25 cellular contexts compared by ENCODE assay signal in genomic region chr1:58670200-58670599, GRCh38. TPM values are rescaled to one million over a fixed set of nuclear protein-coding genes. Genes with fewer than 3 reads are reported as not detected.
DNase-seq lines count a peak whose midpoint lies in the region; ATAC-seq and TF ChIP-seq lines count a peak whose summit lies in the region.
"Had no signal": no experiment of that assay in that cellular context is flagged by ENCODE, and none has a peak within 500 bp of the region (broad histone marks: within the 10 kb centered on the region; RNA-seq: fewer than 3 reads in every experiment).

No MANE protein-coding gene starts in this region.

- intact Hi-C loops in PC-9 (cut with micrococcal nuclease; ENCODE audit: unreplicated experiment): no loop called here

- peaks cover 77 to 100% (median 99%) of the 10 kb centered on the region in 11 experiments for H3K36me3 ChIP-seq in BLaER1 treated with 17β-estradiol and CSF1 and Interleukin-3, amounts not matched to agents 10 nM and 100 nM
- peaks cover 55% of the 10 kb centered on the region for H3K36me3 ChIP-seq in PC-9 (ENCODE audit: low read depth)

- no peaks in the 10 kb centered on the region for H3K79me2 ChIP-seq in PC-9 (ENCODE audit: low read depth)

- no peaks in the 10 kb centered on the region for H3K9me3 Mint-ChIP-seq in central memory CD8-positive, alpha-beta T cell
- H3K9me3 Mint-ChIP-seq: brain; natural killer cell treated with Interleukin-12 subunit alpha and Interleukin-12 subunit beta and Interleukin-15 and Interleukin-18, amount 100 ng/mL, for 72 hours; T-helper 1 cell treated with Interleukin-12 subunit alpha and Interleukin-12 subunit beta and Interleukin-4 antibody, amounts not matched to agents 30 μg/mL and 1 μg/mL, for 36 hours had no signal

- H3K4me3 Mint-ChIP-seq in central memory CD8-positive, alpha-beta T cell: no peak overlapping the region
- H3K4me3 Mint-ChIP-seq: brain; natural killer cell treated with Interleukin-12 subunit alpha and Interleukin-12 subunit beta and Interleukin-15 and Interleukin-18, amount 100 ng/mL, for 72 hours; T-helper 1 cell treated with Interleukin-12 subunit alpha and Interleukin-12 subunit beta and Interleukin-4 antibody, amounts not matched to agents 30 μg/mL and 1 μg/mL, for 36 hours had no signal

- H3K27ac ChIP-seq in BLaER1 treated with 17β-estradiol and CSF1 and Interleukin-3, amounts not matched to agents 10 nM and 100 nM: peak overlapping the region in 6 of 11 experiments; percentile 25 to 81 (median 65); a peak in 10 of 22 replicates
- peak overlapping the region; percentile 23; the same call in 1 of the 2 replicates for H3K27ac ChIP-seq in PC-9
- H3K27ac ChIP-seq: SJSA1, tibial artery had no signal

- no peak overlapping the region for H3K4me3 ChIP-seq in BLaER1 treated with 17β-estradiol and CSF1 and Interleukin-3, amounts not matched to agents 10 nM and 100 nM
- H3K4me3 ChIP-seq in PC-9: no peak overlapping the region
- H3K4me3 ChIP-seq: MG63, mucosa of descending colon, SJSA1, tibial artery had no signal

- H2AFZ ChIP-seq in PC-9: no peak overlapping the region

- in situ Hi-C loops in KBM-7 (cut with MboI; ENCODE audit: low pct_unique_long_range_greater_than_20kb, low sequenced_read_pairs): no loop called here

- CTCF ChIA-PET in PC-9 (lab: Charles Lee): no interaction called here

- H3K4me1 ChIP-seq in BLaER1 treated with 17β-estradiol and CSF1 and Interleukin-3, amounts not matched to agents 10 nM and 100 nM: peaks cover 0 to 46% (median 0%) of the 10 kb centered on the region in 10 experiments; a peak in 7 of 20 replicates
- no peaks in the 10 kb centered on the region for H3K4me1 ChIP-seq in PC-9 (replicated peaks; ENCODE audit: insufficient read depth)
- H3K4me1 ChIP-seq: BE2C, Caco-2 had no signal

- no peaks in the 10 kb centered on the region for H3K4me1 Mint-ChIP-seq in central memory CD8-positive, alpha-beta T cell
- H3K4me1 Mint-ChIP-seq: brain had no signal

- H3K27me3 ChIP-seq in BLaER1 treated with 17β-estradiol and CSF1 and Interleukin-3, amounts not matched to agents 10 nM and 100 nM: no peaks in the 10 kb centered on the region
- no peaks in the 10 kb centered on the region for H3K27me3 ChIP-seq in PC-9 (ENCODE audit: insufficient read depth, low read depth)
- H3K27me3 ChIP-seq: BE2C, MG63, SJSA1, tibial artery had no signal

- peak overlapping the region; percentile 25 for H3K27ac Mint-ChIP-seq in central memory CD8-positive, alpha-beta T cell (ENCODE audit: low read depth)
- H3K27ac Mint-ChIP-seq: brain; T-helper 1 cell treated with Interleukin-12 subunit alpha and Interleukin-12 subunit beta and Interleukin-4 antibody, amounts not matched to agents 30 μg/mL and 1 μg/mL, for 36 hours had no signal

- POLR2A ChIA-PET in PC-9 (lab: Charles Lee; ENCODE audit: unreplicated experiment): interaction anchor here (0.7 kb wide), 2 partner anchors 13 to 473 kb away, joined by 3 to 5 read pairs; no protein-coding TSS in a partner anchor

- DNase-seq in KBM-7 (peak; percentile 35), PC-9 (no peak), islet precursor cell (no peak), NCI-H526 (lab: John Stamatoyannopoulos, UW) (no peak)
- no peak for DNase-seq in central memory CD8-positive, alpha-beta T cell (ENCODE audit: low spot score in 2 of 2)
- DNase-seq: activated CD8-positive, alpha-beta memory T cell treated with anti-CD3 and anti-CD28 coated beads for 24 hours; activated naive CD4-positive, alpha-beta T cell; activated T-cell treated with anti-CD3 and anti-CD28 coated beads, Interleukin-2, amount 50 U/mL, for 1 hour; BE2C; Caco-2; effector CD8-positive, alpha-beta T cell; erythroblast; glutamatergic neuron; HCEC 1CT; MG63; mucosa of descending colon; NCI-H1436 treated with DMSO at 0.1 percent for 48 hours; NCI-H446; tibial artery had no signal

- H3K36me3 Mint-ChIP-seq in central memory CD8-positive, alpha-beta T cell (ENCODE audit: insufficient read depth): peaks cover 65% of the 10 kb centered on the region

- TF ChIP-seq CTCF in PC-9 (conservative IDR thresholded peaks at IDR 0.05): no peak

- H3K9me2 ChIP-seq in PC-9 (ENCODE audit: insufficient read depth): no peaks in the 10 kb centered on the region

- no TSS peak for BruUV-seq in PC-9 (replicated peaks; lab: Mats Ljungman, UMichigan)

- H3K9ac ChIP-seq in BLaER1 treated with 17β-estradiol and CSF1 and Interleukin-3, amounts not matched to agents 10 nM and 100 nM: peak overlapping the region in 3 of 11 experiments; percentile 5 to 58 (median 23); a peak in 2 of 22 replicates

- peaks cover 7% of the 10 kb centered on the region for H3F3A ChIP-seq in PC-9 (ENCODE audit: insufficient read depth, low read depth)

- H3K4me2 ChIP-seq in BLaER1 treated with 17β-estradiol and CSF1 and Interleukin-3, amounts not matched to agents 10 nM and 100 nM: peak overlapping the region in 4 of 11 experiments; percentile 0 to 68 (median 62); a peak in 7 of 22 replicates
- no peak overlapping the region for H3K4me2 ChIP-seq in PC-9

- peaks cover 0 to 5% (median 0%) of the 10 kb centered on the region in 11 experiments; a peak in 2 of 22 replicates for H4K20me1 ChIP-seq in BLaER1 treated with 17β-estradiol and CSF1 and Interleukin-3, amounts not matched to agents 10 nM and 100 nM
- H4K20me1 ChIP-seq in PC-9 (ENCODE audit: insufficient read depth): no peaks in the 10 kb centered on the region; the same call in 1 of the 2 replicates

- no peaks in the 10 kb centered on the region for H3K27me3 Mint-ChIP-seq in central memory CD8-positive, alpha-beta T cell
- H3K27me3 Mint-ChIP-seq: natural killer cell treated with Interleukin-12 subunit alpha and Interleukin-12 subunit beta and Interleukin-15 and Interleukin-18, amount 100 ng/mL, for 72 hours had no signal

- H3K9me3 ChIP-seq in BLaER1 treated with 17β-estradiol and CSF1 and Interleukin-3, amounts not matched to agents 10 nM and 100 nM (replicated peaks in 1 of 11): no peaks in the 10 kb centered on the region
- no peaks in the 10 kb centered on the region for H3K9me3 ChIP-seq in PC-9 (ENCODE audit: insufficient read depth, low read depth)
- H3K9me3 ChIP-seq: BE2C, Caco-2, MG63, mucosa of descending colon, SJSA1, tibial artery had no signal

- no peak for ATAC-seq in central memory CD8-positive, alpha-beta T cell (replicated peaks; ENCODE audit: extremely low read depth, poor library complexity, severe bottlenecking)
- ATAC-seq in HG03175 (IDR thresholded peaks at IDR 0.05; ENCODE audit: unreplicated experiment): no peak
- ATAC-seq: mucosa of descending colon; natural killer cell treated with Interleukin-12 subunit alpha and Interleukin-12 subunit beta and Interleukin-15 and Interleukin-18, amount 100 ng/mL, for 72 hours had no signal

RNA-seq across cellular contexts. Expression of gene MYSM1, which starts 29.7 kb away (rescaled TPM):
- total RNA-seq in PC-9 (2021): 32.9 and 38.1 TPM in 2 replicates
